Comparison of ENCODE assay signal across 28 cellular contexts in genomic region chr9:90033030-90033650, GRCh38.
"Had no signal": no experiment of that assay in that cellular context is flagged by ENCODE, and none has a peak within 500 bp of the region (broad histone marks: within the 10 kb centered on the region; RNA-seq: fewer than 3 reads in every experiment).

No MANE protein-coding gene starts in this region.

- H3K36me3 ChIP-seq: ascending aorta, esophagus squamous epithelium, pancreas, stomach, suprapubic skin, tibial artery, upper lobe of right lung had no signal

- H3K9me3 ChIP-seq: ascending aorta, esophagus squamous epithelium, pancreas, psoas muscle, stomach, suprapubic skin, tibial artery, upper lobe of right lung had no signal

- H3K27me3 ChIP-seq: ascending aorta, esophagus squamous epithelium, pancreas, stomach, suprapubic skin, tibial artery, upper lobe of right lung had no signal

- ATAC-seq: left ventricle myocardium superior; naive thymus-derived CD8-positive, alpha-beta T cell; pancreas; psoas muscle; stimulated activated naive B cell treated with anti-CD40 and anti-IgM and Interleukin-4, amounts not matched to agents 10 μg/mL and 1 μg/mL and 100 μg/mL, for 72 hours; upper lobe of right lung had no signal

- H3K4me3 ChIP-seq: ascending aorta, esophagus squamous epithelium, pancreas, psoas muscle, smooth muscle cell, stomach, suprapubic skin, tibial artery, upper lobe of right lung had no signal

- H3K4me1 ChIP-seq: ascending aorta, esophagus squamous epithelium, pancreas, psoas muscle, stomach, suprapubic skin, tibial artery, upper lobe of right lung had no signal

- DNase-seq: activated CD4-positive, alpha-beta memory T cell treated with anti-CD3 and anti-CD28 coated beads, Interleukin-2, amount 10 ng/mL, durations not matched to agents 7 days and 5 days; activated CD4-positive, alpha-beta T cell treated with anti-CD3 and anti-CD28 coated beads for 1 hour; activated CD4-positive, alpha-beta T cell treated with anti-CD3 and anti-CD28 coated beads, Interleukin-2, amount 10 ng/mL, durations not matched to agents 7 days and 5 days; activated CD8-positive, alpha-beta memory T cell treated with anti-CD3 and anti-CD28 coated beads, Interleukin-2, amount 50 U/mL, for 48 hours; activated gamma-delta T cell; activated naive CD4-positive, alpha-beta T cell treated with anti-CD3 and anti-CD28 coated beads, Interleukin-2, amount 10 ng/mL, durations not matched to agents 7 days and 5 days; activated naive CD8-positive, alpha-beta T cell treated with anti-CD3 and anti-CD28 coated beads, Interleukin-2, amount 10 ng/mL, durations not matched to agents 7 days and 5 days; activated T-cell treated with anti-CD3 and anti-CD28 coated beads, Interleukin-2, amount 50 U/mL, for 24 hours; cortex of kidney; esophagus squamous epithelium; glutamatergic neuron; left ventricle myocardium superior; mammary epithelial cell; naive thymus-derived CD8-positive, alpha-beta T cell; nucleus accumbens; pancreas; psoas muscle; stimulated activated CD4-positive, alpha-beta T cell treated with anti-CD3 and anti-CD28 coated beads, Interleukin-15, amount 100 ng/mL, for 24 hours; stimulated activated CD4-positive, alpha-beta T cell treated with anti-CD3 and anti-CD28 coated beads, Interleukin-2, amount 100 ng/mL, for 24 hours; stimulated activated naive B cell treated with anti-CD40 and anti-IgM and Interleukin-4, amounts not matched to agents 10 μg/mL and 1 μg/mL and 100 μg/mL, for 72 hours; stomach; T-helper 2 cell; tibial artery; upper lobe of right lung had no signal

- H3K27ac ChIP-seq: ascending aorta, epithelial cell of prostate, esophagus squamous epithelium, pancreas, psoas muscle, stomach, suprapubic skin, tibial artery, upper lobe of right lung had no signal
